8 cellular contexts compared by ENCODE assay signal in the genomic region with DNA sequence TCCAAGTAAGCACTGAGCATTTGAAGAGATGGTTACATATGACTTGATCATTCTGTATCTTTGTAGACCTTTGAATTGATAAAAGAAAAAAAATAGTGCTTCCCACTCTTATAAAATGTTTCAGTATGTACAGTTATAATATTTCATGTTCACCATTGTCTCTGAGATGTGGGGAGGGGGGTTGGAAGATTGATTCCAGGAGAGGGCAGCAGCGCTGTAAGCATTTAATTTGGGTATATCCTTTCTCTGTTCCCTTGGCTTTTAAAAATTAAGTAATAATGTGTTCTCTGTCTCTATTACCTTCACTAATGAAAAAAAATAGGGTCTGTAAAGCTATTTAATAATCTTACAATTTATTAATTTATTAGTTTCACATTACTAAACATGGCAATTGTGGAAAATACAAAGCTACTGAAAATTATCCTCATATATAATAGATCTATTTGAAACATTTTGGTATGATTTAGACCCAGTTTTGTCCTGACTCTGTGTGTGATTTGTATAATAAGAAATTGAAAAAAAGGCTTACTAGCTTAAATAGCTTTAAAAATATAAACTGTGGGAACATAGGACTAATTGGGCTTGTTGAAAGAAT.
DNase-seq lines count a peak whose midpoint lies in the region; TF ChIP-seq lines count a peak whose summit lies in the region.
"Had no signal": no experiment of that assay in that cellular context is flagged by ENCODE, and none has a peak within 500 bp of the region (broad histone marks: within the 10 kb centered on the region; RNA-seq: fewer than 3 reads in every experiment).

No MANE protein-coding gene starts in this region.

- H3K18ac ChIP-seq in trophoblast cell (ENCODE audit: low read length), result no peak overlapping the region

- H3K27me3 ChIP-seq in trophoblast cell (ENCODE audit: insufficient read depth, low read length), result no peaks in the 10 kb centered on the region
- H3K27me3 ChIP-seq in suprapubic skin, result no peaks in the 10 kb centered on the region

- peaks cover 12% of the 10 kb centered on the region for H3K79me1 ChIP-seq in trophoblast cell (ENCODE audit: low read length)

- in situ Hi-C loops in astrocyte of the spinal cord (cut with HindIII; ENCODE audit: low sequenced_read_pairs), result no loop called here

- no peak overlapping the region for H2AK5ac ChIP-seq in trophoblast cell (ENCODE audit: low read length)

- H4K12ac ChIP-seq in trophoblast cell (ENCODE audit: low read depth, low read length), result no peak overlapping the region

- CTCF ChIA-PET in activated CD4-positive, alpha-beta T cell treated with anti-CD3 and anti-CD28 coated beads, Interleukin-2, amount 10 ng/mL, durations not matched to agents 7 days and 5 days (lab: Charles Lee), result no interaction called here

- H3K79me2 ChIP-seq in trophoblast cell (ENCODE audit: control insufficient read depth, insufficient read depth, low read length, poor library complexity), result no peaks in the 10 kb centered on the region

- WGBS in trophoblast cell (ENCODE audit: extremely low coverage, insufficient coverage, insufficient read length), result no CpG with 5 or more reads among the region's 1 CpG
- WGBS in suprapubic skin, result 44% methylated on average over 1 of the region's 1 CpG

- H4K8ac ChIP-seq in trophoblast cell (ENCODE audit: low read depth, low read length), result no peak overlapping the region

- H4K91ac ChIP-seq in trophoblast cell (ENCODE audit: low read depth, low read length), result no peak overlapping the region

- POLR2A ChIA-PET in activated CD4-positive, alpha-beta T cell treated with anti-CD3 and anti-CD28 coated beads, Interleukin-2, amount 10 ng/mL, durations not matched to agents 7 days and 5 days (lab: Charles Lee), result no interaction called here

- H3K27ac ChIP-seq in trophoblast cell (ENCODE audit: low read depth, low read length), result no peak overlapping the region
- H3K27ac ChIP-seq in suprapubic skin, result no peak overlapping the region

- no peak overlapping the region for H3K9ac ChIP-seq in trophoblast cell (ENCODE audit: low read length)

- DNase-seq in GM12865 (ENCODE audit: low read depth), result peak; percentile 26
- DNase-seq in NCI-H1092 treated with DMSO at 0.1 percent for 48 hours (lab: John Stamatoyannopoulos, UW), result peak; percentile 49
- peak; percentile 64 for DNase-seq in astrocyte of the spinal cord (ENCODE audit: low read depth, low spot score)
- DNase-seq in nephron progenitor cell, result no peak
- no peak for DNase-seq in trophoblast cell
- no peak for DNase-seq in activated CD4-positive, alpha-beta T cell treated with anti-CD3 and anti-CD28 coated beads, Interleukin-2, amount 10 ng/mL, durations not matched to agents 7 days and 5 days
- DNase-seq in suprapubic skin (ENCODE audit: low spot score in 2 of 2), result no peak
- DNase-seq: activated CD8-positive, alpha-beta T cell treated with anti-CD3 and anti-CD28 coated beads, Interleukin-2, amount 10 ng/mL, durations not matched to agents 7 days and 5 days had no signal

- H2BK12ac ChIP-seq in trophoblast cell (ENCODE audit: low read length), result no peak overlapping the region

- no peak overlapping the region for H3K4me2 ChIP-seq in trophoblast cell (ENCODE audit: low read length)

- H3K36me3 ChIP-seq in trophoblast cell (ENCODE audit: control insufficient read depth in 1 of 2, insufficient read depth in 2 of 2, low read length in 2 of 2) (no peaks in the 10 kb centered on the region), suprapubic skin (no peaks in the 10 kb centered on the region)

- H3K4me3 Mint-ChIP-seq in nephron progenitor cell, result no peak overlapping the region
- H3K4me3 Mint-ChIP-seq in activated CD4-positive, alpha-beta T cell treated with anti-CD3 and anti-CD28 coated beads, Interleukin-2, amount 10 ng/mL, durations not matched to agents 7 days and 5 days, result no peak overlapping the region
- H3K4me3 Mint-ChIP-seq: activated CD8-positive, alpha-beta T cell treated with anti-CD3 and anti-CD28 coated beads, Interleukin-2, amount 10 ng/mL, durations not matched to agents 7 days and 5 days had no signal

- no peaks in the 10 kb centered on the region for H3K9me3 ChIP-seq in trophoblast cell (ENCODE audit: insufficient read depth, low read depth, low read length)
- no peaks in the 10 kb centered on the region for H3K9me3 ChIP-seq in suprapubic skin

- H3K4me1 Mint-ChIP-seq in nephron progenitor cell, result peaks cover 51% of the 10 kb centered on the region
- H3K4me1 Mint-ChIP-seq in activated CD4-positive, alpha-beta T cell treated with anti-CD3 and anti-CD28 coated beads, Interleukin-2, amount 10 ng/mL, durations not matched to agents 7 days and 5 days, result peaks cover 6% of the 10 kb centered on the region

- no peak overlapping the region for H3K4ac ChIP-seq in trophoblast cell (ENCODE audit: low read depth, low read length)

- no peak overlapping the region for H2BK5ac ChIP-seq in trophoblast cell (ENCODE audit: low read depth, low read length, poor library complexity)

- H3K4me1 ChIP-seq in trophoblast cell (ENCODE audit: control insufficient read depth in 1 of 2, insufficient read depth in 2 of 2, low read length in 2 of 2), result peaks cover 11 to 12% of the 10 kb centered on the region in 2 experiments
- peaks cover 21% of the 10 kb centered on the region for H3K4me1 ChIP-seq in suprapubic skin

- no peaks in the 10 kb centered on the region for H3K36me3 Mint-ChIP-seq in nephron progenitor cell (ENCODE audit: low read depth)
- peaks cover 4% of the 10 kb centered on the region for H3K36me3 Mint-ChIP-seq in activated CD4-positive, alpha-beta T cell treated with anti-CD3 and anti-CD28 coated beads, Interleukin-2, amount 10 ng/mL, durations not matched to agents 7 days and 5 days (ENCODE audit: low read depth)

- H3K27me3 Mint-ChIP-seq in nephron progenitor cell (ENCODE audit: low read depth, poor library complexity), result no peaks in the 10 kb centered on the region
- H3K27me3 Mint-ChIP-seq in activated CD4-positive, alpha-beta T cell treated with anti-CD3 and anti-CD28 coated beads, Interleukin-2, amount 10 ng/mL, durations not matched to agents 7 days and 5 days, result no peaks in the 10 kb centered on the region

- no peak overlapping the region for H3K4me3 ChIP-seq in GM12865 (ENCODE audit: low read depth, low read length)
- H3K4me3 ChIP-seq in astrocyte of the spinal cord (ENCODE audit: low read depth, low read length), result no peak overlapping the region
- no peak overlapping the region for H3K4me3 ChIP-seq in trophoblast cell (ENCODE audit: low read depth, low read length)
- no peak overlapping the region for H3K4me3 ChIP-seq in suprapubic skin

- no peaks in the 10 kb centered on the region for H3K9me3 Mint-ChIP-seq in nephron progenitor cell
- H3K9me3 Mint-ChIP-seq in activated CD4-positive, alpha-beta T cell treated with anti-CD3 and anti-CD28 coated beads, Interleukin-2, amount 10 ng/mL, durations not matched to agents 7 days and 5 days, result peaks cover 3% of the 10 kb centered on the region

- no peak overlapping the region for H2AFZ ChIP-seq in trophoblast cell (ENCODE audit: insufficient read depth, low read length, poor library complexity)

- H2BK120ac ChIP-seq in trophoblast cell (ENCODE audit: insufficient read depth, low read length, poor library complexity), result no peak overlapping the region

- no peak overlapping the region for H3K23ac ChIP-seq in trophoblast cell (ENCODE audit: low read length)

- peak overlapping the region; percentile 53 for H3K27ac Mint-ChIP-seq in nephron progenitor cell
- no peak overlapping the region for H3K27ac Mint-ChIP-seq in activated CD4-positive, alpha-beta T cell treated with anti-CD3 and anti-CD28 coated beads, Interleukin-2, amount 10 ng/mL, durations not matched to agents 7 days and 5 days
- H3K27ac Mint-ChIP-seq: activated CD8-positive, alpha-beta T cell treated with anti-CD3 and anti-CD28 coated beads, Interleukin-2, amount 10 ng/mL, durations not matched to agents 7 days and 5 days had no signal

- no peak for TF ChIP-seq EP300 in suprapubic skin (IDR thresholded peaks at IDR 0.05)

- TF ChIP-seq CTCF in GM12865 (IDR thresholded peaks at IDR 0.05; ENCODE audit: insufficient read depth, low read depth, low read length, missing control alignments), result peak; percentile 12
- TF ChIP-seq CTCF in astrocyte of the spinal cord (IDR thresholded peaks at IDR 0.05; ENCODE audit: low read depth, low read length), result peak; percentile 51
- TF ChIP-seq CTCF in nephron progenitor cell (IDR thresholded peaks at IDR 0.05), result peak; percentile 23
- no peak for TF ChIP-seq CTCF in suprapubic skin (IDR thresholded peaks at IDR 0.05)

- no peak overlapping the region for H3K14ac ChIP-seq in trophoblast cell (ENCODE audit: low read length)

- no peak for TF ChIP-seq POLR2A in suprapubic skin (IDR thresholded peaks at IDR 0.05)

Comparison
In these comparisons a context has a peak if more than half of its experiments do, and no peak if none do; other contexts are left out.
1. DNase-seq: peak in GM12865 (single experiment), NCI-H1092 treated with DMSO at 0.1 percent for 48 hours (single experiment) and astrocyte of the spinal cord (single experiment); none in nephron progenitor cell (single experiment), trophoblast cell (0 of 2), activated CD4-positive, alpha-beta T cell treated with anti-CD3 and anti-CD28 coated beads, Interleukin-2, amount 10 ng/mL, durations not matched to agents 7 days and 5 days (single experiment) and suprapubic skin (0 of 2).
2. CTCF ChIP-seq: peak in GM12865 (single experiment), astrocyte of the spinal cord (single experiment) and nephron progenitor cell (single experiment); none in suprapubic skin (0 of 2).